8 cellular contexts compared by ENCODE assay signal in genomic region chr1:185001312-185001880, GRCh38. TPM values are rescaled to one million over a fixed set of nuclear protein-coding genes. Genes with fewer than 3 reads are reported as not detected.
A peak's percentile ranks its signal among the peaks of the same experiment; 100 is the strongest.
DNase-seq lines count a peak whose midpoint lies in the region; TF ChIP-seq lines count a peak whose summit lies in the region.
"Not testable (repeated sequence)": the region's sequence is repeated elsewhere in the genome, so short reads cannot be mapped to it uniquely, and the experiment has no call there.
"Had no signal": no experiment of that assay in that cellular context is flagged by ENCODE, and none has a peak within 500 bp of the region (broad histone marks: within the 10 kb centered on the region; RNA-seq: fewer than 3 reads in every experiment).

No MANE protein-coding gene starts in this region.

- H2AFZ ChIP-seq in H9 (ENCODE audit: low read length); trophoblast cell (ENCODE audit: insufficient read depth, low read length, poor library complexity): not testable (repeated sequence)

- not testable (repeated sequence) for H3K4ac ChIP-seq in H9 (ENCODE audit: low read depth, low read length); trophoblast cell (ENCODE audit: low read depth, low read length)

- peak; percentile 43 for DNase-seq in DMS53 (lab: John Stamatoyannopoulos, UW)
- DNase-seq in H9, result peak; percentile 41
- DNase-seq in NCI-H146 (lab: John Stamatoyannopoulos, UW), result peak; percentile 34
- peak; percentile 42 for DNase-seq in NCI-H345 (lab: John Stamatoyannopoulos, UW)
- peak; percentile 32 for DNase-seq in SW480 (ENCODE audit: low spot score)
- DNase-seq in endodermal cell, result peak; percentile 52
- DNase-seq in trophoblast cell, result peak; percentile 15 to 49

- peak overlapping the region; percentile 25 to 37; a peak in 1 of 5 replicates for H3K4me3 Mint-ChIP-seq in H9
- not testable (repeated sequence) for H3K4me3 Mint-ChIP-seq in endodermal cell

- TF ChIP-seq CTCF in H9 (conservative IDR thresholded peaks at IDR 0.05); endodermal cell (conservative IDR thresholded peaks at IDR 0.05): not testable (repeated sequence)

- H3K9ac ChIP-seq in H9 (ENCODE audit: extremely low read depth, insufficient read length, low read length); endodermal cell (ENCODE audit: extremely low read depth, low read length, poor library complexity, severe bottlenecking); trophoblast cell (ENCODE audit: low read length): not testable (repeated sequence)

- not testable (repeated sequence) for H3K14ac ChIP-seq in H9 (ENCODE audit: insufficient read depth, low read length); trophoblast cell (ENCODE audit: low read length)

- not testable (repeated sequence) for H3K4me1 Mint-ChIP-seq in H9, endodermal cell

- not testable (repeated sequence) for H3K56ac ChIP-seq in H9 (ENCODE audit: insufficient read length, low read depth, low read length)

- H2BK12ac ChIP-seq in H9 (ENCODE audit: insufficient read length, low read depth, low read length); trophoblast cell (ENCODE audit: low read length): not testable (repeated sequence)

- WGBS in H9 (ENCODE audit: extremely low coverage, insufficient read length, low lambda C conversion rate), result no CpG with 5 or more reads among the region's 26 CpGs
- 94 to 97% methylated on average over 7 to 24 of the region's 26 CpGs for WGBS in endodermal cell (ENCODE audit: insufficient coverage in 1 of 2, insufficient read length in 1 of 2), 2 experiments
- WGBS in trophoblast cell (ENCODE audit: extremely low coverage, insufficient coverage, insufficient read length), result no CpG with 5 or more reads among the region's 26 CpGs

- H2AK5ac ChIP-seq in H9 (ENCODE audit: insufficient read length, low read length); trophoblast cell (ENCODE audit: low read length): not testable (repeated sequence)

- H2BK15ac ChIP-seq in H9 (ENCODE audit: low read depth, low read length), result not testable (repeated sequence)

- H3K36me3 ChIP-seq in endodermal cell (ENCODE audit: control insufficient read depth, insufficient read depth, low read length); trophoblast cell (ENCODE audit: control insufficient read depth in 1 of 2, insufficient read depth in 2 of 2, low read length in 2 of 2): not testable (repeated sequence)

- peaks cover 0 to 11% of the 10 kb centered on the region in 2 experiments; a peak in 3 of 5 replicates for H3K9me3 Mint-ChIP-seq in H9
- peaks cover 12% of the 10 kb centered on the region for H3K9me3 Mint-ChIP-seq in endodermal cell

- H3K4me2 ChIP-seq in H9 (ENCODE audit: insufficient read depth, insufficient read length, low read length); trophoblast cell (ENCODE audit: low read length): not testable (repeated sequence)

- H3K36me3 Mint-ChIP-seq in H9 (ENCODE audit: insufficient read depth in 1 of 3, low read depth in 3 of 3); endodermal cell (ENCODE audit: low read depth): not testable (repeated sequence)

- H4K91ac ChIP-seq in H9 (ENCODE audit: insufficient read length, low read depth, low read length); trophoblast cell (ENCODE audit: low read depth, low read length): not testable (repeated sequence)

- H3K23me2 ChIP-seq in H9 (ENCODE audit: insufficient read length, low read depth, low read length, poor library complexity, severe bottlenecking), result not testable (repeated sequence)

- not testable (repeated sequence) for H3T11ph ChIP-seq in H9 (ENCODE audit: low read length)

- H3K27ac Mint-ChIP-seq in H9, result peak overlapping the region in 1 of 3 experiments; percentile 67; a peak in 2 of 7 replicates
- H3K27ac Mint-ChIP-seq in endodermal cell, result not testable (repeated sequence)

- H3K4me3 ChIP-seq in endodermal cell (ENCODE audit: low read length); trophoblast cell (ENCODE audit: low read depth, low read length): not testable (repeated sequence)

- not testable (repeated sequence) for H3K27me3 Mint-ChIP-seq in H9 (ENCODE audit: low read depth); endodermal cell (ENCODE audit: insufficient read depth)

- H3K79me1 ChIP-seq in H9 (ENCODE audit: insufficient read depth, low read depth, low read length, poor library complexity, severe bottlenecking); trophoblast cell (ENCODE audit: low read length): not testable (repeated sequence)

- not testable (repeated sequence) for H2BK5ac ChIP-seq in H9 (ENCODE audit: insufficient read length, low read length); trophoblast cell (ENCODE audit: low read depth, low read length, poor library complexity)

- not testable (repeated sequence) for H3K9me3 ChIP-seq in H9 (ENCODE audit: control insufficient read depth, low read depth, low read length); endodermal cell (ENCODE audit: control insufficient read depth, low read length); trophoblast cell (ENCODE audit: insufficient read depth, low read depth, low read length)

- H2BK20ac ChIP-seq in H9 (ENCODE audit: low read depth, low read length, poor library complexity, severe bottlenecking), result not testable (repeated sequence)

- not testable (repeated sequence) for H4K20me1 ChIP-seq in H9 (ENCODE audit: control insufficient read depth, insufficient read depth, insufficient read length)

- H3K27ac ChIP-seq in H9 (ENCODE audit: insufficient read length, low read depth, low read length); endodermal cell (ENCODE audit: low read depth, low read length); trophoblast cell (ENCODE audit: low read depth, low read length): not testable (repeated sequence)

- H4K8ac ChIP-seq in H9 (replicated peaks; ENCODE audit: insufficient read length, low read depth, low read length); trophoblast cell (ENCODE audit: low read depth, low read length): not testable (repeated sequence)

- not testable (repeated sequence) for H4K12ac ChIP-seq in trophoblast cell (ENCODE audit: low read depth, low read length)

- H3K4me1 ChIP-seq in H9 (ENCODE audit: insufficient read depth, low read length); endodermal cell (ENCODE audit: control insufficient read depth, insufficient read depth, low read length); trophoblast cell (ENCODE audit: control insufficient read depth in 1 of 2, insufficient read depth in 2 of 2, low read length in 2 of 2): not testable (repeated sequence)

- not testable (repeated sequence) for H3K79me2 ChIP-seq in H9 (ENCODE audit: insufficient read depth, low read length); trophoblast cell (ENCODE audit: control insufficient read depth, insufficient read depth, low read length, poor library complexity)

- not testable (repeated sequence) for H3K18ac ChIP-seq in H9 (ENCODE audit: insufficient read length, low read depth, low read length); trophoblast cell (ENCODE audit: low read length)

- H3K27me3 ChIP-seq in H9 (ENCODE audit: insufficient read depth, low read length); endodermal cell (ENCODE audit: control insufficient read depth, insufficient read depth, low read length, poor library complexity, severe bottlenecking); trophoblast cell (ENCODE audit: insufficient read depth, low read length): not testable (repeated sequence)

- H3K23ac ChIP-seq in H9 (ENCODE audit: insufficient read length, low read depth, low read length); trophoblast cell (ENCODE audit: low read length): not testable (repeated sequence)

- H4K5ac ChIP-seq in H9 (ENCODE audit: insufficient read length, low read depth, low read length), result not testable (repeated sequence)

- not testable (repeated sequence) for H2BK120ac ChIP-seq in H9 (ENCODE audit: low read depth, low read length, poor library complexity, severe bottlenecking); trophoblast cell (ENCODE audit: insufficient read depth, low read length, poor library complexity)

RNA-seq across cellular contexts. Expression of gene NIBAN1, which starts 27.1 kb away (rescaled TPM):
- total RNA-seq in H9 (2021), result 5.9 and 6.0 TPM in 2 replicates
- 1 to 10 TPM; 4.8 to 5.1 TPM for total RNA-seq in endodermal cell
- polyA plus RNA-seq in endodermal cell (2013, experiment 1 of 2), result 1.4 TPM
- polyA plus RNA-seq in endodermal cell (2013, experiment 2 of 2), result 1.2 TPM
- 6.7 and 7.0 TPM in 2 replicates for polyA plus RNA-seq in trophoblast cell (2013)
- total RNA-seq: HepG2 had no signal
- polyA plus RNA-seq: HepG2 had no signal

RNA-seq across cellular contexts. Expression of gene RNF2, which starts 44.0 kb away (rescaled TPM):
- total RNA-seq in H9 (2021) (75.3 and 77.0 TPM in 2 replicates), endodermal cell (10 to 100 TPM; 61.1 to 66.9 TPM)
- polyA plus RNA-seq in endodermal cell (2013, experiment 1 of 2), result 53.1 TPM
- 49.7 TPM for polyA plus RNA-seq in endodermal cell (2013, experiment 2 of 2)
- polyA plus RNA-seq in trophoblast cell (2013), result 39.0 and 41.8 TPM in 2 replicates
